In genomic region chr19:704447-704741, GRCh38 we compare ENCODE assay signal across 1 cellular context.
TF ChIP-seq lines count a peak whose summit lies in the region.

No MANE protein-coding gene starts in this region.

TF ChIP-seq in H1, 55 proteins besides CTCF, POLR2A, EP300 and RAD21:
- TF ChIP-seq SP4 (IDR thresholded peaks at IDR 0.05; ENCODE audit: low read length) (no peak), SP2 (IDR thresholded peaks at IDR 0.05; ENCODE audit: low read length) (no peak)
- TF ChIP-seq, protein P1, sequence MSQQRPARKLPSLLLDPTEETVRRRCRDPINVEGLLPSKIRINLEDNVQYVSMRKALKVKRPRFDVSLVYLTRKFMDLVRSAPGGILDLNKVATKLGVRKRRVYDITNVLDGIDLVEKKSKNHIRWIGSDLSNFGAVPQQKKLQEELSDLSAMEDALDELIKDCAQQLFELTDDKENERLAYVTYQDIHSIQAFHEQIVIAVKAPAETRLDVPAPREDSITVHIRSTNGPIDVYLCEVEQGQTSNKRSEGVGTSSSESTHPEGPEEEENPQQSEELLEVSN (IDR thresholded peaks at IDR 0.05) = no peak
TF ChIP-seq in H1: peak in this region for 0.
